In the genomic region with DNA sequence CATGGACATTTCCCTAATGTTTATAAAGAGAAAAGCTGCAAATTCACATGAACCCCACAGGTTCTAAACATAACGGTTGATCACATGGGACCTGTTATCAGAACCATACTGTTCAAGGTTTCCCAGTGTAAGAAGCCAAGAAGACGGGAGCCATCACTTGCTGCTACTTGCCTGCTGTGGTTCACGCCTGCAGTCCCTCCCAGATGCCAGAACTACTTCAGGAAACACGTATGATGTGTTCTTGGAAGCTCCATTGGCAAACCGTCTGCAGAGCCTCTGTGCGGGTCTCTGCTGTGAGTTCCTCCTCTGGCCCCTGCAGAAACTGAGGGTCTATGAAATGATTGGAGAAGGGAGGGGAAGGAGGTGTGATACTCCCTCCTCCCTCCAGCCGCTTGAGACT, we compare ENCODE assay signal across 20 cellular contexts.
"Had no signal": no experiment of that assay in that cellular context is flagged by ENCODE, and none has a peak within 500 bp of the region (broad histone marks: within the 10 kb centered on the region; RNA-seq: fewer than 3 reads in every experiment).

No MANE protein-coding gene starts in this region.

- H3K27ac ChIP-seq: colonic mucosa, esophagus squamous epithelium, parathyroid adenoma, sigmoid colon had no signal

- FAIRE-seq: kidney had no signal

- H3K36me3 ChIP-seq: colonic mucosa, sigmoid colon had no signal

- H3K4me3 ChIP-seq: colonic mucosa, esophagus squamous epithelium, lung, sigmoid colon, skin epidermis had no signal

- ATAC-seq: left colon; left ventricle myocardium superior; stimulated activated naive B cell treated with anti-CD40 and anti-IgM and Interleukin-4, amounts not matched to agents 10 μg/mL and 1 μg/mL and 100 μg/mL, for 72 hours; stimulated activated naive CD8-positive, alpha-beta T cell treated with anti-CD3 and anti-CD28 coated beads, Interleukin-15, amount 100 ng/mL, for 72 hours had no signal

- H3K27me3 ChIP-seq: colonic mucosa, esophagus squamous epithelium, sigmoid colon had no signal

- DNase-seq: cerebellar nuclear complex; colonic mucosa; dermis blood vessel endothelial cell; effector CD4-positive, alpha-beta T cell; endodermal cell; esophagus squamous epithelium; immature natural killer cell; kidney; left colon; left ventricle myocardium superior; mesenchymal stem cell; naive B cell; sigmoid colon; stimulated activated CD4-positive, alpha-beta T cell treated with anti-CD3 and anti-CD28 coated beads, Interleukin-2, amount 100 ng/mL, for 24 hours; stimulated activated CD4-positive, alpha-beta T cell treated with anti-CD3 and anti-CD28 coated beads, Interleukin-4, amount 100 ng/mL, for 4 hours; stimulated activated naive B cell treated with anti-CD40 and anti-IgM and Interleukin-4, amounts not matched to agents 10 μg/mL and 1 μg/mL and 100 μg/mL, for 72 hours; stimulated activated naive CD8-positive, alpha-beta T cell treated with anti-CD3 and anti-CD28 coated beads, Interleukin-15, amount 100 ng/mL, for 72 hours had no signal
